Comparison of ENCODE assay signal across 8 cellular contexts in genomic region chr18:35739778-35740177, GRCh38.
"Had no signal": no experiment of that assay in that cellular context is flagged by ENCODE, and none has a peak within 500 bp of the region (broad histone marks: within the 10 kb centered on the region; RNA-seq: fewer than 3 reads in every experiment).

No MANE protein-coding gene starts in this region.

- H3K4me3 Mint-ChIP-seq: IgD-negative memory B cell had no signal

- ATAC-seq: HepG2 had no signal

- DNase-seq: IMR-90, KBM-7, KG1 had no signal

- H3K4me2 ChIP-seq: KMS-11 had no signal

- H3K4me1 Mint-ChIP-seq: IgD-negative memory B cell had no signal

- H3K27ac ChIP-seq: HL-60, KMS-11 had no signal

- H3K27ac Mint-ChIP-seq: IgD-negative memory B cell had no signal

- H3K9ac ChIP-seq: KMS-11 had no signal

- FAIRE-seq: HepG2, HTR-8/SVneo had no signal
